ENCODE assay signal across 28 cellular contexts in the genomic region with DNA sequence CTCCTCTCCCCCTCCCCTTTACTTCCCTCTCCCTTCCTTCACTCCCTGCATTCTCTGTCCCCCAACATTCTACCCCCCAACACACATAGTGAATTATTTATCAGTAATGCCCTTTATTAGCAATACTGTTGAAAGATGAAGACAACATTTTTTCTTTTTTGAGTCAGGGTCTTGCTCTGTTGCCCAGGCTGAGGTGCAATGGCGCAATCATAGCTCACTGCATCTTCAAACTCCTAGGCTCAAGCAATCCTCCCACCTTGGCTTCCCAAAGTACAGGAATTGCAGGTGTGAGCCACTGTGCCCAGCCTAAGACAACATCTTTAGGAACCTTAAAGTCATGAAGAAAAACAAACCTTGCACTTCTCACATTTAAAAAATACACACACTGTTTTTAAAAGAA.
"Had no signal": no experiment of that assay in that cellular context is flagged by ENCODE, and none has a peak within 500 bp of the region (broad histone marks: within the 10 kb centered on the region; RNA-seq: fewer than 3 reads in every experiment).

No MANE protein-coding gene starts in this region.

- H3K79me2 ChIP-seq: hepatocyte, parathyroid adenoma had no signal

- H3K4me1 Mint-ChIP-seq: naive thymus-derived CD4-positive, alpha-beta T cell; nephron; neural crest cell; stimulated activated memory B cell treated with anti-CD40 and anti-IgM and Interleukin-4, amounts not matched to agents 10 μg/mL and 1 μg/mL and 100 μg/mL, for 72 hours had no signal

- H3K27me3 ChIP-seq: hepatocyte, neutrophil, right atrium auricular region, right lobe of liver, stomach, testis, thyroid gland, transverse colon, upper lobe of left lung, vagina had no signal

- H3K4me2 ChIP-seq: hepatocyte, smooth muscle cell had no signal

- H3K4me1 ChIP-seq: left ventricle myocardium inferior, parathyroid adenoma, right atrium auricular region, right lobe of liver, stomach, testis, thyroid gland, upper lobe of left lung, vagina had no signal

- H3K36me3 Mint-ChIP-seq: naive thymus-derived CD4-positive, alpha-beta T cell; stimulated activated memory B cell treated with anti-CD40 and anti-IgM and Interleukin-4, amounts not matched to agents 10 μg/mL and 1 μg/mL and 100 μg/mL, for 72 hours had no signal

- ATAC-seq: mucosa of descending colon; naive thymus-derived CD4-positive, alpha-beta T cell; right lobe of liver; stimulated activated memory B cell treated with anti-CD40 and anti-IgM and Interleukin-4, amounts not matched to agents 10 μg/mL and 1 μg/mL and 100 μg/mL, for 72 hours had no signal

- H3K27ac ChIP-seq: hepatocyte, left ventricle myocardium inferior, neutrophil, parathyroid adenoma, right atrium auricular region, right lobe of liver, stomach, testis, thyroid gland, transverse colon, upper lobe of left lung, vagina had no signal

- H3K4me3 Mint-ChIP-seq: naive thymus-derived CD4-positive, alpha-beta T cell; nephron; neural crest cell; stimulated activated memory B cell treated with anti-CD40 and anti-IgM and Interleukin-4, amounts not matched to agents 10 μg/mL and 1 μg/mL and 100 μg/mL, for 72 hours had no signal

- H3K9ac ChIP-seq: parathyroid adenoma had no signal

- H3K36me3 ChIP-seq: neutrophil, right lobe of liver, thyroid gland had no signal

- H3K9me3 ChIP-seq: left ventricle myocardium inferior, mucosa of descending colon, neutrophil, right atrium auricular region, right lobe of liver, stomach, testis, thyroid gland, transverse colon, upper lobe of left lung, vagina had no signal

- DNase-seq: islet precursor cell; left ventricle myocardium inferior; mesendoderm; midbrain; mucosa of descending colon; naive thymus-derived CD4-positive, alpha-beta T cell; occipital lobe; right lobe of liver; stimulated activated CD4-positive, alpha-beta T cell treated with anti-CD3 and anti-CD28 coated beads, Interleukin-1b, Interleukin-23, amount 100 ng/mL, for 48 hours; stimulated activated CD4-positive, alpha-beta T cell treated with anti-CD3 and anti-CD28 coated beads, Interleukin-2, amount 100 ng/mL, for 48 hours; stimulated activated CD4-positive, alpha-beta T cell treated with anti-CD3 and anti-CD28 coated beads, Interleukin-4, amount 100 ng/mL, for 4 hours; stimulated activated CD8-positive, alpha-beta memory T cell treated with anti-CD3 and anti-CD28 coated beads, Interleukin-4, amount 100 ng/mL, for 48 hours; stimulated activated naive CD4-positive, alpha-beta T cell treated with Interleukin-2 at 50 U/mL for 16 hours; stomach; testis; thyroid gland; transverse colon; upper lobe of left lung had no signal

- H3K27ac Mint-ChIP-seq: naive thymus-derived CD4-positive, alpha-beta T cell; stimulated activated memory B cell treated with anti-CD40 and anti-IgM and Interleukin-4, amounts not matched to agents 10 μg/mL and 1 μg/mL and 100 μg/mL, for 72 hours had no signal

- H3K4me3 ChIP-seq: hepatocyte, left ventricle myocardium inferior, lung, mucosa of descending colon, right atrium auricular region, right lobe of liver, smooth muscle cell, stomach, testis, thyroid gland, transverse colon, upper lobe of left lung, vagina had no signal

- H2AFZ ChIP-seq: hepatocyte, parathyroid adenoma had no signal
